ENCODE assay signal across 16 cellular contexts in genomic region chr14:48747683-48748082, GRCh38.
DNase-seq lines count a peak whose midpoint lies in the region; ATAC-seq and TF ChIP-seq lines count a peak whose summit lies in the region.
"Had no signal": no experiment of that assay in that cellular context is flagged by ENCODE, and none has a peak within 500 bp of the region (broad histone marks: within the 10 kb centered on the region; RNA-seq: fewer than 3 reads in every experiment).

No MANE protein-coding gene starts in this region.

- H3K4me3 Mint-ChIP-seq in stimulated activated memory B cell treated with anti-CD40 and anti-IgM and Interleukin-4, amounts not matched to agents 10 μg/mL and 1 μg/mL and 100 μg/mL, for 72 hours = no peak overlapping the region
- H3K4me3 Mint-ChIP-seq: CD14-positive monocyte had no signal

- intact Hi-C loops in Right ventricle myocardium superior (cut with DNase I) (no loop called here), left ventricle myocardium inferior (cut with micrococcal nuclease) (no loop called here)

- H3K9me3 Mint-ChIP-seq in stimulated activated memory B cell treated with anti-CD40 and anti-IgM and Interleukin-4, amounts not matched to agents 10 μg/mL and 1 μg/mL and 100 μg/mL, for 72 hours = no peaks in the 10 kb centered on the region

- H3K27ac ChIP-seq in right atrium auricular region = peak overlapping the region in 1 of 2 donors; percentile 32
- H3K27ac ChIP-seq in left ventricle myocardium inferior (replicated peaks) = peak overlapping the region; percentile 50
- no peak overlapping the region for H3K27ac ChIP-seq in substantia nigra (ENCODE audit: low read depth, low read length, poor library complexity, severe bottlenecking)
- H3K27ac ChIP-seq: RWPE1 had no signal

- ATAC-seq in Right ventricle myocardium superior (ENCODE audit: poor library complexity) (peak; percentile 90), HG03342 (IDR thresholded peaks at IDR 0.05; ENCODE audit: unreplicated experiment) (no peak)
- no peak for ATAC-seq in stimulated activated memory B cell treated with anti-CD40 and anti-IgM and Interleukin-4, amounts not matched to agents 10 μg/mL and 1 μg/mL and 100 μg/mL, for 72 hours

- H3K4me1 Mint-ChIP-seq in stimulated activated memory B cell treated with anti-CD40 and anti-IgM and Interleukin-4, amounts not matched to agents 10 μg/mL and 1 μg/mL and 100 μg/mL, for 72 hours = no peaks in the 10 kb centered on the region
- H3K4me1 Mint-ChIP-seq: CD14-positive monocyte had no signal

- no peak for TF ChIP-seq CTCF in right atrium auricular region (IDR thresholded peaks at IDR 0.05)
- TF ChIP-seq CTCF in left ventricle myocardium inferior (IDR thresholded peaks at IDR 0.05; ENCODE audit: borderline replicate concordance) = no peak

- H3K9me3 ChIP-seq in right atrium auricular region (no peaks in the 10 kb centered on the region), left ventricle myocardium inferior (replicated peaks) (no peaks in the 10 kb centered on the region)

- no peaks in the 10 kb centered on the region for H3K27me3 ChIP-seq in right atrium auricular region
- no peaks in the 10 kb centered on the region for H3K27me3 ChIP-seq in left ventricle myocardium inferior (ENCODE audit: low read depth)

- no peaks in the 10 kb centered on the region for H3K36me3 ChIP-seq in right atrium auricular region
- H3K36me3 ChIP-seq in left ventricle myocardium inferior = no peaks in the 10 kb centered on the region

- no peak overlapping the region for H3K27ac Mint-ChIP-seq in stimulated activated memory B cell treated with anti-CD40 and anti-IgM and Interleukin-4, amounts not matched to agents 10 μg/mL and 1 μg/mL and 100 μg/mL, for 72 hours
- H3K27ac Mint-ChIP-seq: CD14-positive monocyte had no signal

- DNase-seq in Right ventricle myocardium superior (no peak), right atrium auricular region (ENCODE audit: low spot score) (no peak), NCI-H69 (lab: John Stamatoyannopoulos, UW) (peak; percentile 37), left ventricle myocardium inferior (no peak), substantia nigra (lab: John Stamatoyannopoulos, UW) (no peak), AG08396 (ENCODE audit: low spot score) (no peak)
- DNase-seq: KBM-7; NCI-H1048; NCI-H1694 treated with DMSO at 0.1 percent for 48 hours; NCI-H2171; NCI-H510A treated with DMSO at 0.1 percent for 48 hours; NK-92 treated with Interleukin-12 subunit alpha and Interleukin-12 subunit beta, amount 100 ng/mL, for 24 hours had no signal

- no peak overlapping the region for H3K4me3 ChIP-seq in right atrium auricular region
- no peak overlapping the region for H3K4me3 ChIP-seq in left ventricle myocardium inferior

- no peaks in the 10 kb centered on the region for H3K36me3 Mint-ChIP-seq in stimulated activated memory B cell treated with anti-CD40 and anti-IgM and Interleukin-4, amounts not matched to agents 10 μg/mL and 1 μg/mL and 100 μg/mL, for 72 hours
- H3K36me3 Mint-ChIP-seq: CD14-positive monocyte had no signal

- peaks cover 0 to 9% of the 10 kb centered on the region in 2 donors for H3K4me1 ChIP-seq in right atrium auricular region
- H3K4me1 ChIP-seq in left ventricle myocardium inferior = peaks cover 23% of the 10 kb centered on the region

- H3K27me3 Mint-ChIP-seq in stimulated activated memory B cell treated with anti-CD40 and anti-IgM and Interleukin-4, amounts not matched to agents 10 μg/mL and 1 μg/mL and 100 μg/mL, for 72 hours = no peaks in the 10 kb centered on the region
